In the genomic region with DNA sequence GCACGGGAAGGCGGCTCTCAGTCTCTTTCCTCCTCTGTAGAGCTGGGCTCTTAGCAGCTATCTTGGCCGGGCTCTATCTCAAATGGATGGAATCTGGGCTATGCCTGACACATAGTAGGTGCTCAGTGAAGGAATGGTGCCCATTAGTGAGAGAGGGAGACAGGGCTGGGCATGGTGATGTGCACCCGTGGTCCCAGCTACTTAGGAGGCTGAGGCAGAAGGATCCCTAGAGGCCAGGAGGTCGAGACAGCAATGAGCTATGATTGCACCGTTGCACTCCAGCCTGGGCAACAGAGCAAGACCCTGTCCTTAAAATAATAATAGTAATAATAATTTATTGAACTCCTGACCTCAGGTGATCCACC, we compare ENCODE assay signal across 11 cellular contexts. TPM values are rescaled to one million over a fixed set of nuclear protein-coding genes. Genes with fewer than 3 reads are reported as not detected.
DNase-seq lines count a peak whose midpoint lies in the region; ATAC-seq, FAIRE-seq and TF ChIP-seq lines count a peak whose summit lies in the region.
"Had no signal": no experiment of that assay in that cellular context is flagged by ENCODE, and none has a peak within 500 bp of the region (broad histone marks: within the 10 kb centered on the region; RNA-seq: fewer than 3 reads in every experiment).

No MANE protein-coding gene starts in this region.

- H3K4me2 ChIP-seq in SK-N-SH (peak overlapping the region; percentile 75), osteoblast (ENCODE audit: insufficient read depth, low read length) (peak overlapping the region; percentile 73)

- no peaks in the 10 kb centered on the region for H3K9me2 ChIP-seq in SK-N-SH

- peak overlapping the region; percentile 50; the same call in 1 of the 2 replicates for H3K9ac ChIP-seq in SK-N-SH

- no peaks in the 10 kb centered on the region for H3K9me3 ChIP-seq in SK-N-SH
- H3K9me3 ChIP-seq in osteoblast (ENCODE audit: low read depth, low read length), result no peaks in the 10 kb centered on the region

- DNase-seq in SK-N-SH (no peak), HTR-8/SVneo (ENCODE audit: insufficient read length, low spot score) (no peak), brain microvascular endothelial cell (no peak), osteoblast (ENCODE audit: insufficient read length, low spot score, missing footprints) (no peak), cortex of kidney (lab: John Stamatoyannopoulos, UW) (no peak), NCI-H2107 (lab: John Stamatoyannopoulos, UW) (no peak)
- no peak for DNase-seq in stimulated activated CD4-positive, alpha-beta T cell treated with anti-CD3 and anti-CD28 coated beads, Interleukin-4, amount 100 ng/mL, for 1 hour
- DNase-seq: erythroblast, posterior cingulate gyrus had no signal

- TF ChIP-seq CTCF in SK-N-SH (IDR thresholded peaks at IDR 0.05), result no peak
- TF ChIP-seq CTCF in brain microvascular endothelial cell (IDR thresholded peaks at IDR 0.05; ENCODE audit: low read depth, low read length, missing control alignments), result no peak
- TF ChIP-seq CTCF in osteoblast (IDR thresholded peaks at IDR 0.05; ENCODE audit: extremely low read depth, low read depth, low read length), result no peak

- H3K27ac ChIP-seq in SK-N-SH (ENCODE audit: low read depth in 2 of 2, low read length in 1 of 2), result peak overlapping the region; percentile 53 to 77; a peak in 3 of 4 replicates
- peak overlapping the region; percentile 71 for H3K27ac ChIP-seq in brain microvascular endothelial cell
- H3K27ac ChIP-seq in osteoblast (ENCODE audit: low read depth, low read length), result peak overlapping the region; percentile 70
- H3K27ac ChIP-seq: 22Rv1 had no signal

- 0 out of 2 replicates have a peak overlapping the region, but pooled peaks have one; percentile 8 for H2AFZ ChIP-seq in SK-N-SH (ENCODE audit: low read depth)
- no peak overlapping the region for H2AFZ ChIP-seq in osteoblast (ENCODE audit: low read length)

- H3K36me3 ChIP-seq in SK-N-SH (replicated peaks in 1 of 2; ENCODE audit: control insufficient read depth in 1 of 2, insufficient read depth in 2 of 2, low read length in 1 of 2) (no peaks in the 10 kb centered on the region), brain microvascular endothelial cell (replicated peaks) (no peaks in the 10 kb centered on the region), osteoblast (ENCODE audit: insufficient read depth, low read length) (no peaks in the 10 kb centered on the region)

- no peak for TF ChIP-seq RAD21 in SK-N-SH (IDR thresholded peaks at IDR 0.05; ENCODE audit: low read length)

- ATAC-seq in SK-N-SH treated with all-trans-retinoic acid at 6 μM for 48 hours, result no peak

- H3K27me3 ChIP-seq in SK-N-SH (ENCODE audit: insufficient read depth) (no peaks in the 10 kb centered on the region), brain microvascular endothelial cell (replicated peaks) (no peaks in the 10 kb centered on the region), osteoblast (ENCODE audit: insufficient read depth, low read length) (no peaks in the 10 kb centered on the region)

- CTCF ChIA-PET in SK-N-SH (lab: Yijun Ruan, JAX), result interaction anchor here (0.6 to 1.2 kb wide), 4 partner anchors 11 to 274 kb away, joined by 3 to 4 read pairs (median 3); no protein-coding TSS in a partner anchor

- H3K4me3 ChIP-seq in SK-N-SH (ENCODE audit: low read depth in 2 of 2, low read length in 1 of 2) (no peak overlapping the region), brain microvascular endothelial cell (ENCODE audit: low read depth, low read length) (no peak overlapping the region), osteoblast (ENCODE audit: insufficient read depth, low read length) (peak overlapping the region; percentile 31)

- H3K4me1 ChIP-seq in SK-N-SH (ENCODE audit: control insufficient read depth in 1 of 2, insufficient read depth in 2 of 2, low read depth in 1 of 2, low read length in 1 of 2) (peaks cover 0 to 22% of the 10 kb centered on the region in 2 experiments; a peak in 3 of 4 replicates), osteoblast (ENCODE audit: insufficient read depth, low read length) (peaks cover 52% of the 10 kb centered on the region)

- FAIRE-seq in HTR-8/SVneo (lab: Jason Lieb, UNC), result peak; percentile 28

- POLR2A ChIA-PET in SK-N-SH (lab: Yijun Ruan, JAX), result no interaction called here

- WGBS in SK-N-SH (ENCODE audit: low lambda C conversion rate), result 75% methylated on average over 5 of the region's 6 CpGs

- no peak for TF ChIP-seq EP300 in SK-N-SH (IDR thresholded peaks at IDR 0.05; ENCODE audit: borderline replicate concordance in 1 of 2, low read depth in 1 of 2, low read length in 1 of 2)

- peaks cover 26% of the 10 kb centered on the region for H3F3A ChIP-seq in SK-N-SH (replicated peaks; ENCODE audit: insufficient read depth)

- H4K20me1 ChIP-seq in SK-N-SH (ENCODE audit: insufficient read depth), result no peaks in the 10 kb centered on the region
- H4K20me1 ChIP-seq in osteoblast (ENCODE audit: insufficient read depth, low read length), result no peaks in the 10 kb centered on the region

- no peaks in the 10 kb centered on the region for H3K79me2 ChIP-seq in SK-N-SH (ENCODE audit: insufficient read depth)
- no peaks in the 10 kb centered on the region for H3K79me2 ChIP-seq in osteoblast (ENCODE audit: insufficient read depth, low read length)

- in situ Hi-C loops in brain microvascular endothelial cell (cut with HindIII; ENCODE audit: low pct_ligation_motif_present, low sequenced_read_pairs), result no loop called here

TF ChIP-seq in SK-N-SH, 30 proteins besides CTCF, POLR2A, EP300 and RAD21:
- TF ChIP-seq SMC3 (IDR thresholded peaks at IDR 0.05; ENCODE audit: low read depth, low read length), result no peak
- no peak for TF ChIP-seq MEF2A (IDR thresholded peaks at IDR 0.05; ENCODE audit: borderline replicate concordance, low read depth)
- no peak for TF ChIP-seq GATA2 (CRISPR knock-in tag; IDR thresholded peaks at IDR 0.05)
- TF ChIP-seq, protein P1, sequence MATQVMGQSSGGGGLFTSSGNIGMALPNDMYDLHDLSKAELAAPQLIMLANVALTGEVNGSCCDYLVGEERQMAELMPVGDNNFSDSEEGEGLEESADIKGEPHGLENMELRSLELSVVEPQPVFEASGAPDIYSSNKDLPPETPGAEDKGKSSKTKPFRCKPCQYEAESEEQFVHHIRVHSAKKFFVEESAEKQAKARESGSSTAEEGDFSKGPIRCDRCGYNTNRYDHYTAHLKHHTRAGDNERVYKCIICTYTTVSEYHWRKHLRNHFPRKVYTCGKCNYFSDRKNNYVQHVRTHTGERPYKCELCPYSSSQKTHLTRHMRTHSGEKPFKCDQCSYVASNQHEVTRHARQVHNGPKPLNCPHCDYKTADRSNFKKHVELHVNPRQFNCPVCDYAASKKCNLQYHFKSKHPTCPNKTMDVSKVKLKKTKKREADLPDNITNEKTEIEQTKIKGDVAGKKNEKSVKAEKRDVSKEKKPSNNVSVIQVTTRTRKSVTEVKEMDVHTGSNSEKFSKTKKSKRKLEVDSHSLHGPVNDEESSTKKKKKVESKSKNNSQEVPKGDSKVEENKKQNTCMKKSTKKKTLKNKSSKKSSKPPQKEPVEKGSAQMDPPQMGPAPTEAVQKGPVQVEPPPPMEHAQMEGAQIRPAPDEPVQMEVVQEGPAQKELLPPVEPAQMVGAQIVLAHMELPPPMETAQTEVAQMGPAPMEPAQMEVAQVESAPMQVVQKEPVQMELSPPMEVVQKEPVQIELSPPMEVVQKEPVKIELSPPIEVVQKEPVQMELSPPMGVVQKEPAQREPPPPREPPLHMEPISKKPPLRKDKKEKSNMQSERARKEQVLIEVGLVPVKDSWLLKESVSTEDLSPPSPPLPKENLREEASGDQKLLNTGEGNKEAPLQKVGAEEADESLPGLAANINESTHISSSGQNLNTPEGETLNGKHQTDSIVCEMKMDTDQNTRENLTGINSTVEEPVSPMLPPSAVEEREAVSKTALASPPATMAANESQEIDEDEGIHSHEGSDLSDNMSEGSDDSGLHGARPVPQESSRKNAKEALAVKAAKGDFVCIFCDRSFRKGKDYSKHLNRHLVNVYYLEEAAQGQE (IDR thresholded peaks at IDR 0.05; ENCODE audit: low read depth, low read length), result no peak
- TF ChIP-seq TEAD4 (IDR thresholded peaks at IDR 0.05; ENCODE audit: borderline replicate concordance, insufficient read depth), result no peak
- TF ChIP-seq TCF12 (IDR thresholded peaks at IDR 0.05), result no peak
- no peak for TF ChIP-seq GABPA (IDR thresholded peaks at IDR 0.05; ENCODE audit: low read depth)

TF ChIP-seq in SK-N-SH treated with all-trans-retinoic acid at 6 μM for 48 hours, 23 proteins besides CTCF, POLR2A, EP300 and RAD21 (continues in another document):
- TF ChIP-seq, protein P2, sequence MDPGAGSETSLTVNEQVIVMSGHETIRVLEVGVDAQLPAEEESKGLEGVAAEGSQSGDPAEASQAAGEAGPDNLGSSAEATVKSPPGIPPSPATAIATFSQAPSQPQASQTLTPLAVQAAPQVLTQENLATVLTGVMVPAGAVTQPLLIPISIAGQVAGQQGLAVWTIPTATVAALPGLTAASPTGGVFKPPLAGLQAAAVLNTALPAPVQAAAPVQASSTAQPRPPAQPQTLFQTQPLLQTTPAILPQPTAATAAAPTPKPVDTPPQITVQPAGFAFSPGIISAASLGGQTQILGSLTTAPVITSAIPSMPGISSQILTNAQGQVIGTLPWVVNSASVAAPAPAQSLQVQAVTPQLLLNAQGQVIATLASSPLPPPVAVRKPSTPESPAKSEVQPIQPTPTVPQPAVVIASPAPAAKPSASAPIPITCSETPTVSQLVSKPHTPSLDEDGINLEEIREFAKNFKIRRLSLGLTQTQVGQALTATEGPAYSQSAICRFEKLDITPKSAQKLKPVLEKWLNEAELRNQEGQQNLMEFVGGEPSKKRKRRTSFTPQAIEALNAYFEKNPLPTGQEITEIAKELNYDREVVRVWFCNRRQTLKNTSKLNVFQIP (CRISPR knock-in tag; IDR thresholded peaks at IDR 0.05; ENCODE audit: borderline replicate concordance, low read depth), result no peak
- TF ChIP-seq ZNF70 (CRISPR knock-in tag; IDR thresholded peaks at IDR 0.05) (no peak), TCF4 (CRISPR knock-in tag; IDR thresholded peaks at IDR 0.05; ENCODE audit: borderline replicate concordance) (no peak)
- TF ChIP-seq, protein P3, sequence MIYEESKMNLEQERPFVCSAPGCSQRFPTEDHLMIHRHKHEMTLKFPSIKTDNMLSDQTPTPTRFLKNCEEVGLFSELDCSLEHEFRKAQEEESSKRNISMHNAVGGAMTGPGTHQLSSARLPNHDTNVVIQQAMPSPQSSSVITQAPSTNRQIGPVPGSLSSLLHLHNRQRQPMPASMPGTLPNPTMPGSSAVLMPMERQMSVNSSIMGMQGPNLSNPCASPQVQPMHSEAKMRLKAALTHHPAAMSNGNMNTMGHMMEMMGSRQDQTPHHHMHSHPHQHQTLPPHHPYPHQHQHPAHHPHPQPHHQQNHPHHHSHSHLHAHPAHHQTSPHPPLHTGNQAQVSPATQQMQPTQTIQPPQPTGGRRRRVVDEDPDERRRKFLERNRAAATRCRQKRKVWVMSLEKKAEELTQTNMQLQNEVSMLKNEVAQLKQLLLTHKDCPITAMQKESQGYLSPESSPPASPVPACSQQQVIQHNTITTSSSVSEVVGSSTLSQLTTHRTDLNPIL (CRISPR knock-in tag; IDR thresholded peaks at IDR 0.05; ENCODE audit: low read depth), result no peak

RNA-seq across cellular contexts. Expression of a gene that starts 14.7 kb away (rescaled TPM):
- 2.8 and 6.9 TPM in 2 replicates for polyA plus RNA-seq in SK-N-SH (2012; rRNA removed)
- 3.7 and 6.6 TPM in 2 replicates for polyA plus RNA-seq in SK-N-SH (2012; cell fraction: cytosol; rRNA removed)
- 18.9 and 48.1 TPM in 2 replicates for polyA plus RNA-seq in SK-N-SH (2012; cell fraction: nucleus; rRNA removed)
- total RNA-seq in osteoblast, result 11.2 and 16.6 TPM in 2 replicates
